Comparison of ENCODE assay signal across 8 cellular contexts in genomic region chr2:219543596-219544358, GRCh38.
DNase-seq lines count a peak whose midpoint lies in the region; ATAC-seq lines count a peak whose summit lies in the region.

A gene with protein sequence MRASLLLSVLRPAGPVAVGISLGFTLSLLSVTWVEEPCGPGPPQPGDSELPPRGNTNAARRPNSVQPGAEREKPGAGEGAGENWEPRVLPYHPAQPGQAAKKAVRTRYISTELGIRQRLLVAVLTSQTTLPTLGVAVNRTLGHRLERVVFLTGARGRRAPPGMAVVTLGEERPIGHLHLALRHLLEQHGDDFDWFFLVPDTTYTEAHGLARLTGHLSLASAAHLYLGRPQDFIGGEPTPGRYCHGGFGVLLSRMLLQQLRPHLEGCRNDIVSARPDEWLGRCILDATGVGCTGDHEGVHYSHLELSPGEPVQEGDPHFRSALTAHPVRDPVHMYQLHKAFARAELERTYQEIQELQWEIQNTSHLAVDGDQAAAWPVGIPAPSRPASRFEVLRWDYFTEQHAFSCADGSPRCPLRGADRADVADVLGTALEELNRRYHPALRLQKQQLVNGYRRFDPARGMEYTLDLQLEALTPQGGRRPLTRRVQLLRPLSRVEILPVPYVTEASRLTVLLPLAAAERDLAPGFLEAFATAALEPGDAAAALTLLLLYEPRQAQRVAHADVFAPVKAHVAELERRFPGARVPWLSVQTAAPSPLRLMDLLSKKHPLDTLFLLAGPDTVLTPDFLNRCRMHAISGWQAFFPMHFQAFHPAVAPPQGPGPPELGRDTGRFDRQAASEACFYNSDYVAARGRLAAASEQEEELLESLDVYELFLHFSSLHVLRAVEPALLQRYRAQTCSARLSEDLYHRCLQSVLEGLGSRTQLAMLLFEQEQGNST (minus strand): TSS chr2:219543809. CDS start chr2:219543538, 271 bp downstream.
A gene with protein sequence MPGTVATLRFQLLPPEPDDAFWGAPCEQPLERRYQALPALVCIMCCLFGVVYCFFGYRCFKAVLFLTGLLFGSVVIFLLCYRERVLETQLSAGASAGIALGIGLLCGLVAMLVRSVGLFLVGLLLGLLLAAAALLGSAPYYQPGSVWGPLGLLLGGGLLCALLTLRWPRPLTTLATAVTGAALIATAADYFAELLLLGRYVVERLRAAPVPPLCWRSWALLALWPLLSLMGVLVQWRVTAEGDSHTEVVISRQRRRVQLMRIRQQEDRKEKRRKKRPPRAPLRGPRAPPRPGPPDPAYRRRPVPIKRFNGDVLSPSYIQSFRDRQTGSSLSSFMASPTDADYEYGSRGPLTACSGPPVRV (plus strand): TSS chr2:219544028. CDS start chr2:219544728, 700 bp downstream.

- H3K4me3 ChIP-seq in SK-N-MC = peak within 1 kb of the TSS; percentile 78

- H3K9me3 Mint-ChIP-seq in activated naive CD4-positive, alpha-beta T cell treated with anti-CD3 and anti-CD28 coated beads, Interleukin-2, amount 50 U/mL, for 24 hours = no peaks in the 10 kb centered on the region

- no peak within 1 kb of the TSS for H3K27ac ChIP-seq in SK-N-MC

- peak within 1 kb of the TSS; percentile 59 for H3K9ac ChIP-seq in SK-N-MC (ENCODE audit: insufficient read length)

- H3K27me3 Mint-ChIP-seq in activated naive CD4-positive, alpha-beta T cell treated with anti-CD3 and anti-CD28 coated beads, Interleukin-2, amount 50 U/mL, for 24 hours = no peaks in the 10 kb centered on the region

- no peaks in the 10 kb centered on the region for H3K36me3 ChIP-seq in SK-N-MC (ENCODE audit: insufficient read depth, low read length)

- peak within 1 kb of the TSS; percentile 93 for H3K4me3 Mint-ChIP-seq in activated naive CD4-positive, alpha-beta T cell treated with anti-CD3 and anti-CD28 coated beads, Interleukin-2, amount 50 U/mL, for 24 hours

- no peaks in the 10 kb centered on the region for H3K9me3 ChIP-seq in SK-N-MC (ENCODE audit: low read depth, low read length)

- H3K36me3 Mint-ChIP-seq in activated naive CD4-positive, alpha-beta T cell treated with anti-CD3 and anti-CD28 coated beads, Interleukin-2, amount 50 U/mL, for 24 hours = peaks cover 2% of the 10 kb centered on the region

- peaks cover 24% of the 10 kb centered on the region for H3K4me1 Mint-ChIP-seq in activated naive CD4-positive, alpha-beta T cell treated with anti-CD3 and anti-CD28 coated beads, Interleukin-2, amount 50 U/mL, for 24 hours

- DNase-seq in GM04504 (ENCODE audit: low read depth) (peak; percentile 98), NCI-H1048 (lab: John Stamatoyannopoulos, UW) (peak; percentile 93), SK-N-MC (ENCODE audit: low read depth, low spot score) (peak; percentile 70), germinal center (ENCODE audit: low spot score) (peak; percentile 96), non-pigmented ciliary epithelial cell (ENCODE audit: low read depth) (peak; percentile 83), superior temporal gyrus (ENCODE audit: extremely low spot score) (peak; percentile 98)

- H3K27ac Mint-ChIP-seq in activated naive CD4-positive, alpha-beta T cell treated with anti-CD3 and anti-CD28 coated beads, Interleukin-2, amount 50 U/mL, for 24 hours = peak within 1 kb of the TSS; percentile 96

- peak; percentile 80 for ATAC-seq in HG02571 (IDR thresholded peaks at IDR 0.05; ENCODE audit: unreplicated experiment)
